Comparison of ENCODE assay signal across 15 cellular contexts in the genomic region with DNA sequence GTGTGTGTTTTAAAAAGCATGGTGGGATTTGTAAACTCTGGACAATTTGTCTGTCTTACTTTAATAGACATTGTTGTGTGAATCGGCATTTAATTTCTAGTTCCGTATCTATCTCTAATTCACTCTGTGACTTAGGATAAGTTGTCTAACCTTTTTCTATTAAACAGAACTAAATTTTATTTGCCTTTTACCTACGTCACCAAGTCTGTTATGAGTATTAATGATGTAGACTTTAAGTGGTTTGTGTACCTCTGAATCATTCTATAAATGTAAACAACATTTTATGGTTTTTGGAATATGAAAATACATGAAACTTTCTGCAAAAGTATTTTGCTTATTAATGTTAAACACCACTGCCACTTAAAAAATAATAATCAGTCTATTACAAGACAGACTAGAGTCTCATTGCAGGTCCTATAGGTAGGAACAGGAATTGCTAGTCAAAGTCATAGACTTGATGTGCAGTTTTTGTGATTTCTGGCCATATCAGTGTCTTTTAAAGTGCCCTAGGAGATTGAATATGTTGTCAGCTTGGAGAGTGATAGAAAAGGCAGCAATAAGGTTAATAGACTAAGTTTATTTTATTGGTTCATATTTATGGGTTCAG. TPM values are rescaled to one million over a fixed set of nuclear protein-coding genes. Genes with fewer than 3 reads are reported as not detected.
DNase-seq lines count a peak whose midpoint lies in the region; ATAC-seq and TF ChIP-seq lines count a peak whose summit lies in the region.
"Had no signal": no experiment of that assay in that cellular context is flagged by ENCODE, and none has a peak within 500 bp of the region (broad histone marks: within the 10 kb centered on the region; RNA-seq: fewer than 3 reads in every experiment).

No MANE protein-coding gene starts in this region.

- no peak for DNase-seq in CD8-positive, alpha-beta memory T cell
- DNase-seq in astrocyte of the spinal cord (ENCODE audit: low read depth, low spot score) (no peak), memory B cell (ENCODE audit: low spot score in 2 of 2) (no peak), NCI-H2171 treated with DMSO at 0.1 percent for 48 hours (lab: John Stamatoyannopoulos, UW) (no peak), SK-N-DZ (ENCODE audit: low spot score) (no peak), upper lobe of right lung (no peak)
- DNase-seq: activated naive CD4-positive, alpha-beta T cell treated with anti-CD3 and anti-CD28 coated beads, Interleukin-2, amount 50 U/mL, for 16 hours; head of caudate nucleus; NCI-H1105 treated with DMSO at 0.1 percent for 48 hours; NCI-H526 treated with DMSO at 0.1 percent for 48 hours; ovary had no signal

- no peaks in the 10 kb centered on the region for H3K27me3 Mint-ChIP-seq in CD8-positive, alpha-beta memory T cell
- no peaks in the 10 kb centered on the region for H3K27me3 Mint-ChIP-seq in memory B cell
- H3K27me3 Mint-ChIP-seq: stimulated activated memory B cell treated with anti-CD40 and anti-IgM and Interleukin-4, amounts not matched to agents 10 μg/mL and 1 μg/mL and 100 μg/mL, for 72 hours had no signal

- intact Hi-C loops in upper lobe of right lung (cut with DNase I): no loop called here

- POLR2A ChIA-PET in CD8-positive, alpha-beta memory T cell (lab: Charles Lee): no interaction called here

- no peaks in the 10 kb centered on the region for H3K36me3 ChIP-seq in CD8-positive, alpha-beta memory T cell (ENCODE audit: insufficient read depth, low read length)
- no peaks in the 10 kb centered on the region for H3K36me3 ChIP-seq in upper lobe of right lung
- H3K36me3 ChIP-seq: ovary had no signal

- H3K36me3 Mint-ChIP-seq in CD8-positive, alpha-beta memory T cell: peaks cover 0 to 15% (median 0%) of the 10 kb centered on the region in 3 donors
- peaks cover 3% of the 10 kb centered on the region for H3K36me3 Mint-ChIP-seq in memory B cell
- H3K36me3 Mint-ChIP-seq: stimulated activated memory B cell treated with anti-CD40 and anti-IgM and Interleukin-4, amounts not matched to agents 10 μg/mL and 1 μg/mL and 100 μg/mL, for 72 hours had no signal

- peak overlapping the region in 2 of 8 donors; percentile 1 to 3 for H3K27ac Mint-ChIP-seq in CD8-positive, alpha-beta memory T cell
- H3K27ac Mint-ChIP-seq in memory B cell: no peak overlapping the region
- H3K27ac Mint-ChIP-seq: stimulated activated memory B cell treated with anti-CD40 and anti-IgM and Interleukin-4, amounts not matched to agents 10 μg/mL and 1 μg/mL and 100 μg/mL, for 72 hours had no signal

- CTCF ChIA-PET in CD8-positive, alpha-beta memory T cell (lab: Charles Lee): no interaction called here

- in situ Hi-C loops in astrocyte of the spinal cord (cut with HindIII; ENCODE audit: low sequenced_read_pairs): no loop called here

- H3K4me1 Mint-ChIP-seq in CD8-positive, alpha-beta memory T cell: peaks cover 46 to 54% (median 53%) of the 10 kb centered on the region in 3 donors
- peaks cover 10% of the 10 kb centered on the region for H3K4me1 Mint-ChIP-seq in memory B cell

- H3K4me3 Mint-ChIP-seq in CD8-positive, alpha-beta memory T cell: peak overlapping the region in 4 of 7 donors; percentile 4 to 24 (median 5)
- H3K4me3 Mint-ChIP-seq in memory B cell: no peak overlapping the region
- H3K4me3 Mint-ChIP-seq: stimulated activated memory B cell treated with anti-CD40 and anti-IgM and Interleukin-4, amounts not matched to agents 10 μg/mL and 1 μg/mL and 100 μg/mL, for 72 hours had no signal

- H3K27ac ChIP-seq in CD8-positive, alpha-beta memory T cell (ENCODE audit: low read depth, low read length): no peak overlapping the region
- no peak overlapping the region for H3K27ac ChIP-seq in upper lobe of right lung
- H3K27ac ChIP-seq: ovary had no signal

- no peaks in the 10 kb centered on the region for H3K9me3 ChIP-seq in CD8-positive, alpha-beta memory T cell (ENCODE audit: low read length)
- no peaks in the 10 kb centered on the region for H3K9me3 ChIP-seq in upper lobe of right lung
- H3K9me3 ChIP-seq: ovary had no signal

- ATAC-seq in HG02885 (IDR thresholded peaks at IDR 0.05; ENCODE audit: poor library complexity, unreplicated experiment): peak; percentile 37
- peak; percentile 32 for ATAC-seq in memory B cell (ENCODE audit: low read depth)
- no peak for ATAC-seq in GM19324 (IDR thresholded peaks at IDR 0.05; ENCODE audit: low FRiP score, unreplicated experiment)
- ATAC-seq in upper lobe of right lung: no peak
- ATAC-seq: stimulated activated memory B cell treated with anti-CD40 and anti-IgM and Interleukin-4, amounts not matched to agents 10 μg/mL and 1 μg/mL and 100 μg/mL, for 72 hours had no signal

- peaks cover 37% of the 10 kb centered on the region for H3K4me1 ChIP-seq in CD8-positive, alpha-beta memory T cell (ENCODE audit: insufficient read depth, low read length)
- H3K4me1 ChIP-seq in upper lobe of right lung: peaks cover 31% of the 10 kb centered on the region

- no peaks in the 10 kb centered on the region for H3K9me3 Mint-ChIP-seq in CD8-positive, alpha-beta memory T cell
- H3K9me3 Mint-ChIP-seq in memory B cell: no peaks in the 10 kb centered on the region
- H3K9me3 Mint-ChIP-seq: stimulated activated memory B cell treated with anti-CD40 and anti-IgM and Interleukin-4, amounts not matched to agents 10 μg/mL and 1 μg/mL and 100 μg/mL, for 72 hours had no signal

- H3K4me3 ChIP-seq in CD8-positive, alpha-beta memory T cell (ENCODE audit: low read length): no peak overlapping the region
- no peak overlapping the region for H3K4me3 ChIP-seq in astrocyte of the spinal cord (ENCODE audit: low read depth, low read length)
- no peak overlapping the region for H3K4me3 ChIP-seq in upper lobe of right lung
- H3K4me3 ChIP-seq: lung, ovary had no signal

- peak; percentile 20 for TF ChIP-seq CTCF in astrocyte of the spinal cord (IDR thresholded peaks at IDR 0.05; ENCODE audit: low read depth, low read length)
- TF ChIP-seq CTCF in upper lobe of right lung (IDR thresholded peaks at IDR 0.05): no peak

- no peaks in the 10 kb centered on the region for H3K27me3 ChIP-seq in CD8-positive, alpha-beta memory T cell (ENCODE audit: insufficient read depth, low read length, poor library complexity, severe bottlenecking)
- no peaks in the 10 kb centered on the region for H3K27me3 ChIP-seq in upper lobe of right lung
- H3K27me3 ChIP-seq: ovary had no signal

RNA-seq across cellular contexts. Expression of a gene that starts 5.6 kb away (rescaled TPM):
- 10 to 100 TPM; 30.8 to 31.9 TPM for total RNA-seq in CD8-positive, alpha-beta memory T cell
- polyA plus RNA-seq in CD8-positive, alpha-beta memory T cell: 5.1 TPM
- 14.7 and 16.0 TPM in 2 replicates for polyA plus RNA-seq in SK-N-DZ (2014; cell fraction: cytosol; rRNA removed)
- 8.2 and 8.9 TPM in 2 replicates for polyA plus RNA-seq in SK-N-DZ (2014; cell fraction: nucleus; rRNA removed)
- total RNA-seq in upper lobe of right lung: 17.7 TPM

RNA-seq across cellular contexts. Expression of a gene that starts 26.6 kb away (rescaled TPM):
- total RNA-seq in CD8-positive, alpha-beta memory T cell: 100 to 1,000 TPM; 163 to 171 TPM
- polyA plus RNA-seq in CD8-positive, alpha-beta memory T cell: 94.7 TPM
- polyA plus RNA-seq in SK-N-DZ (2014; cell fraction: cytosol; rRNA removed): 133 and 143 TPM in 2 replicates
- polyA plus RNA-seq in SK-N-DZ (2014; cell fraction: nucleus; rRNA removed): 162 and 203 TPM in 2 replicates
- total RNA-seq in upper lobe of right lung: 80.0 TPM

Comparison
In these comparisons a context has a peak if more than half of its experiments do, and no peak if none do; other contexts are left out.
1. ATAC-seq: peak in HG02885 (single experiment) and memory B cell (single experiment); none in GM19324 (single experiment) and upper lobe of right lung (single experiment).